ENCODE assay signal across 19 cellular contexts in the genomic region with DNA sequence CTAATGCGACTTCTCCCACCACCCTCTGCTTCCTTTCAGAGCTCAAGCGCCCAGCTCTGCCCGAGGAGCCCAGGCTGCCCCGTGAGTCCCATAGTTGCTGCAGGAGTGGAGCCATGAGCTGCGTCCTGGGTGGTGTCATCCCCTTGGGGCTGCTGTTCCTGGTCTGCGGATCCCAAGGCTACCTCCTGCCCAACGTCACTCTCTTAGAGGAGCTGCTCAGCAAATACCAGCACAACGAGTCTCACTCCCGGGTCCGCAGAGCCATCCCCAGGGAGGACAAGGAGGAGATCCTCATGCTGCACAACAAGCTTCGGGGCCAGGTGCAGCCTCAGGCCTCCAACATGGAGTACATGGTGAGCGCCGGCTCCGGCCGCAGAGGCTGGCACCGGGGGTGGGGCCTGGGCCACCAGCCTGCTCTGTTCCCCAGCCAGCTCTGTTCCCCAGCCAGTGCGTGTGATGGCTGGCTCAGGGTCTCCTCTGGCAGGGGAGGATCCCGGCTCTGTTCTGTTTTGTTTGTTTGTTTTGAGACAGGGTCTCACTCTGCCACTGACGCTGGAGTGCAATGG. TPM values are rescaled to one million over a fixed set of nuclear protein-coding genes. Genes with fewer than 3 reads are reported as not detected.
DNase-seq lines count a peak whose midpoint lies in the region; ATAC-seq and TF ChIP-seq lines count a peak whose summit lies in the region.
"Had no signal": no experiment of that assay in that cellular context is flagged by ENCODE, and none has a peak within 500 bp of the region (broad histone marks: within the 10 kb centered on the region; RNA-seq: fewer than 3 reads in every experiment).

No MANE protein-coding gene starts in this region.

- intact Hi-C loops in prostate gland (cut with DNase I), result no loop called here
- intact Hi-C loops in sciatic nerve (cut with DNase I), result no loop called here

- H3K4me3 Mint-ChIP-seq in nephron progenitor cell, result no peak overlapping the region
- H3K4me3 Mint-ChIP-seq: activated CD8-positive, alpha-beta T cell treated with anti-CD3 and anti-CD28 coated beads for 36 hours; activated naive CD8-positive, alpha-beta T cell treated with anti-CD3 and anti-CD28 coated beads, Interleukin-2, amount 10 ng/mL, durations not matched to agents 7 days and 5 days; activated T-cell treated with anti-CD3 and anti-CD28 coated beads, Interleukin-2, amount 50 U/mL, for 72 hours; immature natural killer cell; natural killer cell; T-helper 2 cell treated with Interferon-gamma antibody and Interleukin-4, amounts not matched to agents 5 μg/mL and 100 μg/mL, for 36 hours had no signal

- H3K36me3 Mint-ChIP-seq in nephron progenitor cell (ENCODE audit: low read depth), result no peaks in the 10 kb centered on the region
- H3K36me3 Mint-ChIP-seq: activated naive CD8-positive, alpha-beta T cell treated with anti-CD3 and anti-CD28 coated beads, Interleukin-2, amount 10 ng/mL, durations not matched to agents 7 days and 5 days; immature natural killer cell; natural killer cell had no signal

- no peak overlapping the region for H3K4me2 ChIP-seq in fibroblast of lung (ENCODE audit: extremely low read depth, insufficient read depth, low read length)

- H3K4me1 Mint-ChIP-seq in nephron progenitor cell, result peaks cover 29% of the 10 kb centered on the region
- H3K4me1 Mint-ChIP-seq: immature natural killer cell, natural killer cell had no signal

- peaks cover 74% of the 10 kb centered on the region for H3K27me3 Mint-ChIP-seq in nephron progenitor cell (ENCODE audit: low read depth, poor library complexity)

- WGBS in prostate gland, result 84% methylated on average over 18 of the region's 19 CpGs

- H3K9ac ChIP-seq in fibroblast of lung (ENCODE audit: insufficient read depth, low read length), result no peak overlapping the region

- H3K27ac Mint-ChIP-seq in nephron progenitor cell, result no peak overlapping the region
- H3K27ac Mint-ChIP-seq: activated CD8-positive, alpha-beta T cell treated with anti-CD3 and anti-CD28 coated beads for 36 hours; activated naive CD8-positive, alpha-beta T cell treated with anti-CD3 and anti-CD28 coated beads, Interleukin-2, amount 10 ng/mL, durations not matched to agents 7 days and 5 days; activated T-cell treated with anti-CD3 and anti-CD28 coated beads, Interleukin-2, amount 50 U/mL, for 72 hours; immature natural killer cell; natural killer cell; progenitor cell of endocrine pancreas; T-helper 2 cell treated with Interferon-gamma antibody and Interleukin-4, amounts not matched to agents 5 μg/mL and 100 μg/mL, for 36 hours had no signal

- H3K9me3 Mint-ChIP-seq in nephron progenitor cell, result no peaks in the 10 kb centered on the region
- H3K9me3 Mint-ChIP-seq: activated CD8-positive, alpha-beta T cell treated with anti-CD3 and anti-CD28 coated beads for 36 hours; activated naive CD8-positive, alpha-beta T cell treated with anti-CD3 and anti-CD28 coated beads, Interleukin-2, amount 10 ng/mL, durations not matched to agents 7 days and 5 days; activated T-cell treated with anti-CD3 and anti-CD28 coated beads, Interleukin-2, amount 50 U/mL, for 72 hours; immature natural killer cell; natural killer cell; T-helper 2 cell treated with Interferon-gamma antibody and Interleukin-4, amounts not matched to agents 5 μg/mL and 100 μg/mL, for 36 hours had no signal

- DNase-seq in AG04450 (ENCODE audit: low read depth, low spot score), result no peak
- DNase-seq in NCI-H226, result peak; percentile 26
- peak; percentile 22 to 48 for DNase-seq in fibroblast of lung (ENCODE audit: low read depth in 2 of 2)
- DNase-seq in prostate gland (ENCODE audit: low spot score), result no peak
- no peak for DNase-seq in nephron progenitor cell
- DNase-seq in iPS-NIHi11 (ENCODE audit: low spot score), result no peak
- no peak for DNase-seq in sciatic nerve (ENCODE audit: low spot score)
- DNase-seq: activated CD4-positive, CD25-positive, alpha-beta regulatory T cell; activated CD8-positive, alpha-beta T cell treated with anti-CD3 and anti-CD28 coated beads for 36 hours; activated naive CD8-positive, alpha-beta T cell treated with anti-CD3 and anti-CD28 coated beads, Interleukin-2, amount 10 ng/mL, durations not matched to agents 7 days and 5 days; activated T-cell treated with anti-CD3 and anti-CD28 coated beads, Interleukin-2, amount 50 U/mL, for 72 hours; immature natural killer cell; natural killer cell; NCI-H526 treated with DMSO at 0.1 percent for 48 hours had no signal

- ATAC-seq in GM21423 (IDR thresholded peaks at IDR 0.05; ENCODE audit: unreplicated experiment) (no peak), sciatic nerve (no peak)
- ATAC-seq: activated CD8-positive, alpha-beta T cell treated with anti-CD3 and anti-CD28 coated beads for 36 hours; activated T-cell treated with anti-CD3 and anti-CD28 coated beads, Interleukin-2, amount 50 U/mL, for 72 hours; natural killer cell had no signal

- H3K27me3 ChIP-seq in AG04450 (ENCODE audit: control insufficient read depth, insufficient read depth, low read length) (no peaks in the 10 kb centered on the region), fibroblast of lung (ENCODE audit: control insufficient read depth, insufficient read depth, low read length) (no peaks in the 10 kb centered on the region), prostate gland (replicated peaks; ENCODE audit: insufficient read depth) (no peaks in the 10 kb centered on the region)
- H3K27me3 ChIP-seq: SJSA1 had no signal

- TF ChIP-seq POLR2A in prostate gland (IDR thresholded peaks at IDR 0.05), result no peak

- H3K4me3 ChIP-seq in AG04450 (ENCODE audit: low read depth, low read length), result no peak overlapping the region
- H3K4me3 ChIP-seq in fibroblast of lung (replicated peaks in 1 of 4; ENCODE audit: control extremely low read depth in 1 of 4, insufficient read depth in 1 of 4, low read depth in 3 of 4, low read length in 4 of 4), result no peak overlapping the region
- H3K4me3 ChIP-seq in prostate gland, result no peak overlapping the region
- H3K4me3 ChIP-seq: SJSA1 had no signal

- H3K36me3 ChIP-seq in fibroblast of lung (ENCODE audit: control insufficient read depth, insufficient read depth, low read length) (peaks cover 4% of the 10 kb centered on the region), prostate gland (no peaks in the 10 kb centered on the region)
- H3K36me3 ChIP-seq: SJSA1 had no signal

- H3K4me1 ChIP-seq in fibroblast of lung (ENCODE audit: control insufficient read depth, extremely low read depth, insufficient read depth, low read length) (peaks cover 36% of the 10 kb centered on the region), prostate gland (replicated peaks) (peaks cover 43% of the 10 kb centered on the region)

- no peaks in the 10 kb centered on the region; the same call in 1 of the 2 replicates for H3K9me3 ChIP-seq in AG04450 (ENCODE audit: control insufficient read depth, insufficient read depth, low read length)
- H3K9me3 ChIP-seq in fibroblast of lung (ENCODE audit: control insufficient read depth, insufficient read depth, low read depth, low read length), result no peaks in the 10 kb centered on the region
- H3K9me3 ChIP-seq in prostate gland, result no peaks in the 10 kb centered on the region
- H3K9me3 ChIP-seq: SJSA1 had no signal

- H3K79me2 ChIP-seq in fibroblast of lung (ENCODE audit: control insufficient read depth, insufficient read depth, low read length), result no peaks in the 10 kb centered on the region

- no peaks in the 10 kb centered on the region for H4K20me1 ChIP-seq in fibroblast of lung (ENCODE audit: control insufficient read depth, extremely low read depth, insufficient read depth, low read length)

- CTCF ChIA-PET in AG04450 (lab: Charles Lee), result interaction anchor here (3.2 kb wide), 1 partner anchor 84 kb away, joined by 14 read pairs; no protein-coding TSS in a partner anchor

- H3K27ac ChIP-seq in AG04450 (ENCODE audit: low read depth, low read length), result peak overlapping the region; percentile 3
- H3K27ac ChIP-seq in fibroblast of lung (ENCODE audit: insufficient read depth, low read length), result peak overlapping the region; percentile 56
- H3K27ac ChIP-seq in prostate gland, result peak overlapping the region; percentile 64 to 85
- H3K27ac ChIP-seq: HL-60, SJSA1 had no signal

- TF ChIP-seq CTCF in AG04450 (IDR thresholded peaks at IDR 0.05; ENCODE audit: low read depth, low read length) (no peak), fibroblast of lung (conservative IDR thresholded peaks at IDR 0.05 in 1 of 2, IDR thresholded peaks at IDR 0.05 in 1 of 2; ENCODE audit: low read depth in 1 of 2, low read length in 2 of 2) (no peak), prostate gland (IDR thresholded peaks at IDR 0.05) (no peak), nephron progenitor cell (IDR thresholded peaks at IDR 0.05) (no peak)

- POLR2A ChIA-PET in AG04450 (lab: Yijun Ruan, JAX), result interaction anchor here (1.0 to 3.0 kb wide), 2 partner anchors 11 to 19 kb away, joined by 6 to 14 read pairs; a partner anchor contains a TSS

- no peak overlapping the region for H2AFZ ChIP-seq in fibroblast of lung (ENCODE audit: low read length)

RNA-seq across cellular contexts. Expression of a gene that starts 18.7 kb away (rescaled TPM):
- 91.5 and 103 TPM in 2 replicates for polyA plus RNA-seq in AG04450 (2011; rRNA removed)
- 186 and 231 TPM in 2 replicates for polyA minus RNA-seq in AG04450 (2011; rRNA and poly(A)+ RNA removed)
- total RNA-seq in fibroblast of lung, result 34.9 and 37.0 TPM in 2 replicates
- 11.8 and 96.2 TPM in 2 replicates for polyA plus RNA-seq in fibroblast of lung
- polyA plus RNA-seq in fibroblast of lung (2012), result 7.1 and 70.6 TPM in 2 replicates
- polyA minus RNA-seq in fibroblast of lung (ENCODE audit: low replicate concordance), result 16.4 and 88.9 TPM in 2 replicates
- 100 to 1,000 TPM; 186 to 226 TPM for total RNA-seq in prostate gland
- 118 TPM for total RNA-seq in sciatic nerve

Comparison
In these comparisons a context has a peak if more than half of its experiments do, and no peak if none do; other contexts are left out.
1. DNase-seq: peak in NCI-H226 (single experiment) and fibroblast of lung (2 of 2); none in AG04450 (single experiment), prostate gland (single experiment), nephron progenitor cell (single experiment), iPS-NIHi11 (single experiment) and sciatic nerve (single experiment).
2. H3K27ac ChIP-seq: peak in every context shown above with its lines; median percentile 74 in prostate gland; 56 in fibroblast of lung; 3 in AG04450.